In the genomic region with DNA sequence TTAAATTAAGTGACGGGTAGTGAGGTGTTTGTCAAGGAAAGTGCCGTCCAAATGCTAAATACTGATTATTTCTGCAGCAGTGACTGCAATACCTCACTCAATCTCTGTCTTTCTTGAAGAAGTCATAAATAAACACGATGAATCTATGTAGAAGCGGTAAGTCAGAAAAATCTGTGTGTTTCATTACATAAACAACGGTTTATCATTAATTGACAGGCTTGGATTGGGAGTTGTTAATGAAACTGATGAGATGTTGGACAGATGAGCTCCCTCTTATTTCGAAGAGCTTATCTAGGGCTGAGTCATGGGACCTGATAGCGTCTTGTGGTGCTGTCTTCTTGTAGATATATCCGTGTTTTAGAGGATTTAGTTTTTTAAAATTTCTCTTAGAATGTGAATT, we compare ENCODE assay signal across 24 cellular contexts.
A peak's percentile ranks its signal among the peaks of the same experiment; 100 is the strongest.
DNase-seq lines count a peak whose midpoint lies in the region; ATAC-seq and TF ChIP-seq lines count a peak whose summit lies in the region.
"Had no signal": no experiment of that assay in that cellular context is flagged by ENCODE, and none has a peak within 500 bp of the region (broad histone marks: within the 10 kb centered on the region; RNA-seq: fewer than 3 reads in every experiment).

No MANE protein-coding gene starts in this region.

- H3K27me3 Mint-ChIP-seq in osteocyte (ENCODE audit: unreplicated experiment): no peaks in the 10 kb centered on the region
- H3K27me3 Mint-ChIP-seq: IgD-negative memory B cell had no signal

- H3K27ac Mint-ChIP-seq in osteocyte (ENCODE audit: unreplicated experiment): peak overlapping the region; percentile 69
- H3K27ac Mint-ChIP-seq: GM23338, IgD-negative memory B cell had no signal

- DNase-seq in cardiac muscle cell (ENCODE audit: low read depth in 1 of 2, low spot score in 1 of 2): peak in 1 of 2 donors; percentile 3
- no peak for DNase-seq in Right ventricle myocardium superior
- peak; percentile 13 for DNase-seq in OCI-M1 (lab: John Stamatoyannopoulos, UW)
- DNase-seq in osteocyte (ENCODE audit: extremely low spot score, unreplicated experiment): no peak
- no peak for DNase-seq in stimulated activated CD8-positive, alpha-beta memory T cell treated with anti-CD3 and anti-CD28 coated beads, Interleukin-4, amount 100 ng/mL, for 48 hours
- no peak for DNase-seq in middle frontal gyrus (ENCODE audit: extremely low spot score, low spot score)
- DNase-seq: ACHN; Caco-2; CD4-positive, alpha-beta memory T cell; DMS 273 treated with DMSO at 0.1 percent for 48 hours; Karpas-422; NCI-H1694; NCI-H2081 treated with DMSO at 0.1 percent for 48 hours; NCI-H446 treated with DMSO at 0.1 percent for 48 hours; NCI-H526 treated with DMSO at 0.1 percent for 48 hours; SHP77 had no signal

- H3K4me3 Mint-ChIP-seq in osteocyte (ENCODE audit: unreplicated experiment): no peak overlapping the region
- H3K4me3 Mint-ChIP-seq: CD4-positive, alpha-beta memory T cell; GM23338; IgD-negative memory B cell had no signal

- intact Hi-C loops in Right ventricle myocardium superior (cut with DNase I): no loop called here

- H3K9me3 ChIP-seq in cardiac muscle cell (ENCODE audit: low read depth) (no peaks in the 10 kb centered on the region), endocrine pancreas (ENCODE audit: control insufficient read depth, low read length) (no peaks in the 10 kb centered on the region)
- H3K9me3 ChIP-seq: BLaER1, Caco-2, HAP-1 had no signal

- H3K36me3 ChIP-seq in cardiac muscle cell (no peaks in the 10 kb centered on the region), endocrine pancreas (ENCODE audit: control insufficient read depth, insufficient read depth, low read length) (no peaks in the 10 kb centered on the region)
- H3K36me3 ChIP-seq: HAP-1 had no signal

- ATAC-seq in Right ventricle myocardium superior (ENCODE audit: poor library complexity) (no peak), HG03432 (IDR thresholded peaks at IDR 0.05; ENCODE audit: unreplicated experiment) (no peak)

- peak overlapping the region; percentile 80 for H3K27ac ChIP-seq in cardiac muscle cell
- H3K27ac ChIP-seq: 22Rv1, BLaER1, SK-N-MC had no signal

- H3K4me3 ChIP-seq in cardiac muscle cell: peak overlapping the region; percentile 9
- H3K4me3 ChIP-seq in endocrine pancreas (ENCODE audit: control insufficient read depth, insufficient read depth, low read length): peak overlapping the region; percentile 64
- H3K4me3 ChIP-seq: BLaER1, GM23338, HAP-1, SK-N-MC had no signal

- no peak for TF ChIP-seq CTCF in cardiac muscle cell (IDR thresholded peaks at IDR 0.05; ENCODE audit: low read depth, low read length)
- no peak for TF ChIP-seq CTCF in osteocyte (IDR thresholded peaks at IDR 0.05)

- peaks cover 10% of the 10 kb centered on the region for H3K4me1 ChIP-seq in cardiac muscle cell (ENCODE audit: low read depth)
- no peaks in the 10 kb centered on the region for H3K4me1 ChIP-seq in endocrine pancreas (ENCODE audit: control insufficient read depth, insufficient read depth, low read length)
- H3K4me1 ChIP-seq: Caco-2, HAP-1 had no signal

- H3K36me3 Mint-ChIP-seq in osteocyte (ENCODE audit: unreplicated experiment): peaks cover 22% of the 10 kb centered on the region
- H3K36me3 Mint-ChIP-seq: IgD-negative memory B cell had no signal

- H3K9ac ChIP-seq in endocrine pancreas (ENCODE audit: control insufficient read depth, insufficient read depth, low read length): peak overlapping the region; percentile 66
- H3K9ac ChIP-seq: BLaER1 had no signal

- peaks cover 16% of the 10 kb centered on the region for H3K4me1 Mint-ChIP-seq in osteocyte (ENCODE audit: unreplicated experiment)

- H3K27me3 ChIP-seq in cardiac muscle cell (no peaks in the 10 kb centered on the region), endocrine pancreas (ENCODE audit: control insufficient read depth, insufficient read depth, low read length) (no peaks in the 10 kb centered on the region)
- H3K27me3 ChIP-seq: BLaER1 had no signal

- no peaks in the 10 kb centered on the region for H3K9me3 Mint-ChIP-seq in osteocyte (ENCODE audit: unreplicated experiment)
- H3K9me3 Mint-ChIP-seq: CD4-positive, alpha-beta memory T cell; GM23338; IgD-negative memory B cell had no signal
